8 cellular contexts compared by ENCODE assay signal in the genomic region with DNA sequence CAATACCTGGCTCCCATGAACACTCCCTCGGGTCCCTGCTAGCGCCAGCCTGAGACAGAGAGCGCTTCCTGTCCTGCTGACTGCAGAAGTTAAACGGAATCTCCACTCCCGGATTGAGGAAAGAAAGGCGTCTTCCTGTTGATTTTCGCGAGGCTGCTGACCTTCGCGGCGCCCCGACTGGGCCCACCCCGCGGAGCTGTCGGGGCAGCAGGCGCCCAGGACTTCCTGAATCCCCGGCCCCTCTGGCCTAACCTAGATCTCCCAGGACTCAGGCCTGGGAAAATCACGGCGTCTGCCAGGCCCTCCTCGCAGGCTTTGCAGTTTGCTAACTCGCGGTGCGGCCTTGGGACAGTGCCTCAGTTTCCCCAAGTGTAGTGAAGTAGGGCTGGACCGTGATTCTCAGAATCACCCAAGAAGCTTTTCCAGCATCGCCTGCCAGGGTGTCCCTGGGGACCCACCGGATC.
A peak's percentile ranks its signal among the peaks of the same experiment; 100 is the strongest.
DNase-seq lines count a peak whose midpoint lies in the region; ATAC-seq and TF ChIP-seq lines count a peak whose summit lies in the region.

No MANE protein-coding gene starts in this region.

- H2AFZ ChIP-seq in parathyroid adenoma, result peak overlapping the region; percentile 96

- CTCF ChIA-PET in CD8-positive, alpha-beta memory T cell (lab: Charles Lee), result no interaction called here

- H3K9ac ChIP-seq in parathyroid adenoma, result peak overlapping the region; percentile 68

- peaks cover 36 to 63% of the 10 kb centered on the region in 2 donors for H3K27me3 Mint-ChIP-seq in CD8-positive, alpha-beta memory T cell
- H3K27me3 Mint-ChIP-seq in activated T-helper 1 cell treated with anti-CD3 and anti-CD28 coated beads, Interleukin-12 subunit alpha, Interleukin-12 subunit beta, Interleukin-2, Interleukin-4 antibody, amounts not matched to agents 30 ng/mL and 10 ng/mL and 1 ng/mL, durations not matched to agents 14 hours and 24 hours and 36 hours (ENCODE audit: insufficient read depth), result peaks cover 28% of the 10 kb centered on the region

- H3K27ac Mint-ChIP-seq in CD8-positive, alpha-beta memory T cell, result peak overlapping the region in 1 of 8 donors; percentile 6
- H3K27ac Mint-ChIP-seq in activated T-helper 1 cell treated with anti-CD3 and anti-CD28 coated beads, Interleukin-12 subunit alpha, Interleukin-12 subunit beta, Interleukin-2, Interleukin-4 antibody, amounts not matched to agents 30 ng/mL and 10 ng/mL and 1 ng/mL, durations not matched to agents 14 hours and 24 hours and 36 hours, result no peak overlapping the region

- no peak for TF ChIP-seq CTCF in left ventricle myocardium inferior (IDR thresholded peaks at IDR 0.05; ENCODE audit: borderline replicate concordance)
- TF ChIP-seq CTCF in parathyroid adenoma (IDR thresholded peaks at IDR 0.05), result no peak

- H3K27me3 ChIP-seq in CD8-positive, alpha-beta memory T cell (ENCODE audit: insufficient read depth, low read length, poor library complexity, severe bottlenecking), result peaks cover 9% of the 10 kb centered on the region
- H3K27me3 ChIP-seq in left ventricle myocardium inferior (ENCODE audit: low read depth), result peaks cover 68% of the 10 kb centered on the region
- H3K27me3 ChIP-seq in parathyroid adenoma (ENCODE audit: control insufficient read depth, insufficient read depth, low read length), result no peaks in the 10 kb centered on the region

- H3K4me1 ChIP-seq in CD8-positive, alpha-beta memory T cell (ENCODE audit: insufficient read depth, low read length), result peaks cover 5% of the 10 kb centered on the region
- H3K4me1 ChIP-seq in left ventricle myocardium inferior (peaks cover 38% of the 10 kb centered on the region), parathyroid adenoma (no peaks in the 10 kb centered on the region)

- POLR2A ChIA-PET in CD8-positive, alpha-beta memory T cell (lab: Charles Lee), result no interaction called here

- intact Hi-C loops in activated T-helper 1 cell treated with anti-CD3 and anti-CD28 coated beads, Interleukin-12 subunit alpha, Interleukin-12 subunit beta, Interleukin-2, Interleukin-4 antibody, amounts not matched to agents 30 ng/mL and 10 ng/mL and 1 ng/mL, durations not matched to agents 14 hours and 24 hours and 36 hours (cut with micrococcal nuclease), result no loop called here
- intact Hi-C loops in left ventricle myocardium inferior (cut with micrococcal nuclease), result no loop called here

- no peak overlapping the region for H3K4me3 ChIP-seq in CD8-positive, alpha-beta memory T cell (ENCODE audit: low read length)
- H3K4me3 ChIP-seq in left ventricle myocardium inferior (peak overlapping the region; percentile 71), parathyroid adenoma (ENCODE audit: low read depth, low read length) (peak overlapping the region; percentile 59)

- H3K4me1 Mint-ChIP-seq in CD8-positive, alpha-beta memory T cell, result peaks cover 0 to 8% (median 2%) of the 10 kb centered on the region in 3 donors
- no peaks in the 10 kb centered on the region for H3K4me1 Mint-ChIP-seq in activated T-helper 1 cell treated with anti-CD3 and anti-CD28 coated beads, Interleukin-12 subunit alpha, Interleukin-12 subunit beta, Interleukin-2, Interleukin-4 antibody, amounts not matched to agents 30 ng/mL and 10 ng/mL and 1 ng/mL, durations not matched to agents 14 hours and 24 hours and 36 hours (ENCODE audit: low read depth)

- peak overlapping the region in 5 of 7 donors; percentile 50 to 73 (median 66) for H3K4me3 Mint-ChIP-seq in CD8-positive, alpha-beta memory T cell
- peak overlapping the region; percentile 45 for H3K4me3 Mint-ChIP-seq in activated T-helper 1 cell treated with anti-CD3 and anti-CD28 coated beads, Interleukin-12 subunit alpha, Interleukin-12 subunit beta, Interleukin-2, Interleukin-4 antibody, amounts not matched to agents 30 ng/mL and 10 ng/mL and 1 ng/mL, durations not matched to agents 14 hours and 24 hours and 36 hours

- no peak overlapping the region for H3K27ac ChIP-seq in CD8-positive, alpha-beta memory T cell (ENCODE audit: low read depth, low read length)
- H3K27ac ChIP-seq in left ventricle myocardium inferior (replicated peaks) (peak overlapping the region; percentile 94), parathyroid adenoma (peak overlapping the region; percentile 60)

- H3K36me3 ChIP-seq in CD8-positive, alpha-beta memory T cell (ENCODE audit: insufficient read depth, low read length), result no peaks in the 10 kb centered on the region
- H3K36me3 ChIP-seq in left ventricle myocardium inferior, result no peaks in the 10 kb centered on the region
- no peaks in the 10 kb centered on the region for H3K36me3 ChIP-seq in parathyroid adenoma (ENCODE audit: control insufficient read depth, insufficient read depth, low read length)

- H3K9me3 ChIP-seq in CD8-positive, alpha-beta memory T cell (ENCODE audit: low read length), result no peaks in the 10 kb centered on the region
- H3K9me3 ChIP-seq in left ventricle myocardium inferior (replicated peaks) (no peaks in the 10 kb centered on the region), parathyroid adenoma (ENCODE audit: control insufficient read depth, low read length) (no peaks in the 10 kb centered on the region)

- H3K36me3 Mint-ChIP-seq in CD8-positive, alpha-beta memory T cell, result no peaks in the 10 kb centered on the region
- no peaks in the 10 kb centered on the region for H3K36me3 Mint-ChIP-seq in activated T-helper 1 cell treated with anti-CD3 and anti-CD28 coated beads, Interleukin-12 subunit alpha, Interleukin-12 subunit beta, Interleukin-2, Interleukin-4 antibody, amounts not matched to agents 30 ng/mL and 10 ng/mL and 1 ng/mL, durations not matched to agents 14 hours and 24 hours and 36 hours (ENCODE audit: low read depth)

- peaks cover 0 to 6% (median 0%) of the 10 kb centered on the region in 5 donors for H3K9me3 Mint-ChIP-seq in CD8-positive, alpha-beta memory T cell
- H3K9me3 Mint-ChIP-seq in activated T-helper 1 cell treated with anti-CD3 and anti-CD28 coated beads, Interleukin-12 subunit alpha, Interleukin-12 subunit beta, Interleukin-2, Interleukin-4 antibody, amounts not matched to agents 30 ng/mL and 10 ng/mL and 1 ng/mL, durations not matched to agents 14 hours and 24 hours and 36 hours, result no peaks in the 10 kb centered on the region

- H3K4me2 ChIP-seq in parathyroid adenoma (ENCODE audit: low read length), result peak overlapping the region; percentile 82

- ATAC-seq in HG02759 (IDR thresholded peaks at IDR 0.05; ENCODE audit: unreplicated experiment) (no peak), HG03469 (IDR thresholded peaks at IDR 0.05; ENCODE audit: unreplicated experiment) (no peak)

- H3K79me2 ChIP-seq in parathyroid adenoma, result no peaks in the 10 kb centered on the region

- DNase-seq in CD8-positive, alpha-beta memory T cell, result no peak
- no peak for DNase-seq in activated T-helper 1 cell treated with anti-CD3 and anti-CD28 coated beads, Interleukin-12 subunit alpha, Interleukin-12 subunit beta, Interleukin-2, Interleukin-4 antibody, amounts not matched to agents 30 ng/mL and 10 ng/mL and 1 ng/mL, durations not matched to agents 14 hours and 24 hours and 36 hours (ENCODE audit: low spot score)
- DNase-seq in left ventricle myocardium inferior (peak; percentile 25), OCI-M1 (lab: John Stamatoyannopoulos, UW) (no peak), DMS114 treated with DMSO at 0.1 percent for 48 hours (lab: John Stamatoyannopoulos, UW; ENCODE audit: unreplicated experiment) (no peak)
